Comparison of ENCODE assay signal across 1 cellular context in genomic region chr3:154427685-154428291, GRCh38.
TF ChIP-seq lines count a peak whose summit lies in the region.

No MANE protein-coding gene starts in this region.

TF ChIP-seq in HepG2, 621 proteins besides CTCF, POLR2A, EP300 and RAD21 (continued from another document):
- no peak for TF ChIP-seq ZNF142 (CRISPR knock-in tag; IDR thresholded peaks at IDR 0.05)
- no peak for TF ChIP-seq SUZ12 (IDR thresholded peaks at IDR 0.05; ENCODE audit: low read depth, low read length)
- TF ChIP-seq E2F5 (CRISPR knock-in tag; conservative IDR thresholded peaks at IDR 0.05), result no peak
- TF ChIP-seq ETV6 (CRISPR knock-in tag; conservative IDR thresholded peaks at IDR 0.05), result no peak
- no peak for TF ChIP-seq PHB2 (IDR thresholded peaks at IDR 0.05; ENCODE audit: partially characterized antibody)
